2 cellular contexts compared by ENCODE assay signal in the genomic region with DNA sequence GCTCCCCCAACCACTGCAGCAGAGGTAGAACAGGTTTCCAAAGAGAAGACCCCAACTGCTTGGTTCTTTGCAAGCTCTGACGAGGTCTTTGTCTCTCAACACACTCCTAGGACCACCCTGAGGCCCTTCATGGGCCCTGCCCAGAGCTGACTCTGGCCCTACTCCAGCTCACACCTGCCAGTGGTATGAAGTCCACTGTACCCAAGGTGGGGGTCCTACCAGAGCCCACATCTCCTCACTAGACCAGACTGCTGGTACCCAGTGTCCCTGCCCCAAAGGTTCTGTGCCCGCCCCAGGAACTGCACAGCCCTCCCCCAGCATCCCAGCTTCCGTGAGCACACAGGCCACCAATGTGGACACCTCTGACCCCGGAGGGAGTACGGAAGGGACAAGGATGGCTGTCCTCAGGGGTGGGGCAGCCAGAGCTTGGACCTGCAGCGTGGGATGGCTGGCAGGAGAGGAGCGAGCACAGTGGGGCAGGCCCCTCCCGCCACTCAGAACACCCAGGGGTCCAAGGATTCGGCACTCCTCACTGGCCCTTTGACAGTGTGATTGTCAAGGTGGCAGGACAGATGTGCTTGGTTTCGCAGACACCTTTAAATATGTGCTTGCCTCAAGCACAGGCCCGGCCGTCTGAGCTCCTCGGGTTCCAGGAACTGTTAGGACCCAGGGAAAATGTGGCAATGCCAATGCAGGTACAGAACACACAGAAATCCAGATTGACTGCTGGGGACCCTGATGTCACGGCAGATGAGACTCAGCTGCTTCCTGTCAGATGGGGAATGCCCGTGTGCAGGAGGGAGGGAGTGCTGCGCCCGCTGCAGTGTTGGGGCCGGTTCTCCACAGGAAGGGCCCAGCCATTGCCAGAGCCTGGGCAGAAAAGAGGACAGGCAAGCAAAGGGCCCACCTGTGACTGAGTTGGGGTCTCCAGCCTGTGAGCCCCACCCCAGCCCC.
TF ChIP-seq lines count a peak whose summit lies in the region.

No MANE protein-coding gene starts in this region.

TF ChIP-seq in SK-N-SH, 30 proteins besides CTCF, POLR2A, EP300 and RAD21:
- TF ChIP-seq USF2 (IDR thresholded peaks at IDR 0.05; ENCODE audit: borderline replicate concordance, low read depth, low read length) = no peak
- TF ChIP-seq NFIC (IDR thresholded peaks at IDR 0.05; ENCODE audit: borderline replicate concordance) = no peak
- TF ChIP-seq MEF2A (IDR thresholded peaks at IDR 0.05; ENCODE audit: borderline replicate concordance, low read depth) = no peak
- no peak for TF ChIP-seq RCOR1 (IDR thresholded peaks at IDR 0.05; ENCODE audit: low read length)
- TF ChIP-seq, protein P1, sequence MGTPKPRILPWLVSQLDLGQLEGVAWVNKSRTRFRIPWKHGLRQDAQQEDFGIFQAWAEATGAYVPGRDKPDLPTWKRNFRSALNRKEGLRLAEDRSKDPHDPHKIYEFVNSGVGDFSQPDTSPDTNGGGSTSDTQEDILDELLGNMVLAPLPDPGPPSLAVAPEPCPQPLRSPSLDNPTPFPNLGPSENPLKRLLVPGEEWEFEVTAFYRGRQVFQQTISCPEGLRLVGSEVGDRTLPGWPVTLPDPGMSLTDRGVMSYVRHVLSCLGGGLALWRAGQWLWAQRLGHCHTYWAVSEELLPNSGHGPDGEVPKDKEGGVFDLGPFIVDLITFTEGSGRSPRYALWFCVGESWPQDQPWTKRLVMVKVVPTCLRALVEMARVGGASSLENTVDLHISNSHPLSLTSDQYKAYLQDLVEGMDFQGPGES (IDR thresholded peaks at IDR 0.05; ENCODE audit: low read depth, low read length) = no peak
- TF ChIP-seq EZH2phosphoT487 (IDR thresholded peaks at IDR 0.05; ENCODE audit: borderline replicate concordance, low read depth) = no peak
- no peak for TF ChIP-seq POLR2AphosphoS5 (IDR thresholded peaks at IDR 0.05; ENCODE audit: low read depth, low read length)
- no peak for TF ChIP-seq YY1 (IDR thresholded peaks at IDR 0.05; ENCODE audit: low read depth)
- TF ChIP-seq NRF1 (IDR thresholded peaks at IDR 0.05; ENCODE audit: low read depth, low read length) = no peak
- no peak for TF ChIP-seq REST (IDR thresholded peaks at IDR 0.05; ENCODE audit: low read depth, low read length)

TF ChIP-seq in SK-N-SH treated with all-trans-retinoic acid at 6 μM for 48 hours, 23 proteins besides CTCF, POLR2A, EP300 and RAD21:
- TF ChIP-seq, protein P2, sequence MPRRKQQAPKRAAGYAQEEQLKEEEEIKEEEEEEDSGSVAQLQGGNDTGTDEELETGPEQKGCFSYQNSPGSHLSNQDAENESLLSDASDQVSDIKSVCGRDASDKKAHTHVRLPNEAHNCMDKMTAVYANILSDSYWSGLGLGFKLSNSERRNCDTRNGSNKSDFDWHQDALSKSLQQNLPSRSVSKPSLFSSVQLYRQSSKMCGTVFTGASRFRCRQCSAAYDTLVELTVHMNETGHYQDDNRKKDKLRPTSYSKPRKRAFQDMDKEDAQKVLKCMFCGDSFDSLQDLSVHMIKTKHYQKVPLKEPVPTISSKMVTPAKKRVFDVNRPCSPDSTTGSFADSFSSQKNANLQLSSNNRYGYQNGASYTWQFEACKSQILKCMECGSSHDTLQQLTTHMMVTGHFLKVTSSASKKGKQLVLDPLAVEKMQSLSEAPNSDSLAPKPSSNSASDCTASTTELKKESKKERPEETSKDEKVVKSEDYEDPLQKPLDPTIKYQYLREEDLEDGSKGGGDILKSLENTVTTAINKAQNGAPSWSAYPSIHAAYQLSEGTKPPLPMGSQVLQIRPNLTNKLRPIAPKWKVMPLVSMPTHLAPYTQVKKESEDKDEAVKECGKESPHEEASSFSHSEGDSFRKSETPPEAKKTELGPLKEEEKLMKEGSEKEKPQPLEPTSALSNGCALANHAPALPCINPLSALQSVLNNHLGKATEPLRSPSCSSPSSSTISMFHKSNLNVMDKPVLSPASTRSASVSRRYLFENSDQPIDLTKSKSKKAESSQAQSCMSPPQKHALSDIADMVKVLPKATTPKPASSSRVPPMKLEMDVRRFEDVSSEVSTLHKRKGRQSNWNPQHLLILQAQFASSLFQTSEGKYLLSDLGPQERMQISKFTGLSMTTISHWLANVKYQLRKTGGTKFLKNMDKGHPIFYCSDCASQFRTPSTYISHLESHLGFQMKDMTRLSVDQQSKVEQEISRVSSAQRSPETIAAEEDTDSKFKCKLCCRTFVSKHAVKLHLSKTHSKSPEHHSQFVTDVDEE (CRISPR knock-in tag; IDR thresholded peaks at IDR 0.05) = no peak
- TF ChIP-seq ISL1 (CRISPR knock-in tag; IDR thresholded peaks at IDR 0.05) = no peak
- TF ChIP-seq, protein P3, sequence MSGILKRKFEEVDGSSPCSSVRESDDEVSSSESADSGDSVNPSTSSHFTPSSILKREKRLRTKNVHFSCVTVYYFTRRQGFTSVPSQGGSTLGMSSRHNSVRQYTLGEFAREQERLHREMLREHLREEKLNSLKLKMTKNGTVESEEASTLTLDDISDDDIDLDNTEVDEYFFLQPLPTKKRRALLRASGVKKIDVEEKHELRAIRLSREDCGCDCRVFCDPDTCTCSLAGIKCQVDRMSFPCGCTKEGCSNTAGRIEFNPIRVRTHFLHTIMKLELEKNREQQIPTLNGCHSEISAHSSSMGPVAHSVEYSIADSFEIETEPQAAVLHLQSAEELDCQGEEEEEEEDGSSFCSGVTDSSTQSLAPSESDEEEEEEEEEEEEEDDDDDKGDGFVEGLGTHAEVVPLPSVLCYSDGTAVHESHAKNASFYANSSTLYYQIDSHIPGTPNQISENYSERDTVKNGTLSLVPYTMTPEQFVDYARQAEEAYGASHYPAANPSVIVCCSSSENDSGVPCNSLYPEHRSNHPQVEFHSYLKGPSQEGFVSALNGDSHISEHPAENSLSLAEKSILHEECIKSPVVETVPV (CRISPR knock-in tag; IDR thresholded peaks at IDR 0.05) = no peak
- no peak for TF ChIP-seq ZNF70 (CRISPR knock-in tag; IDR thresholded peaks at IDR 0.05)
- no peak for TF ChIP-seq TOX (CRISPR knock-in tag; IDR thresholded peaks at IDR 0.05; ENCODE audit: borderline replicate concordance)
- TF ChIP-seq BACH2 (CRISPR knock-in tag; IDR thresholded peaks at IDR 0.05; ENCODE audit: borderline replicate concordance) = no peak
- no peak for TF ChIP-seq ZNF565 (CRISPR knock-in tag; conservative IDR thresholded peaks at IDR 0.05; ENCODE audit: low read depth)
- no peak for TF ChIP-seq RARB (CRISPR knock-in tag; IDR thresholded peaks at IDR 0.05)
- TF ChIP-seq TCF4 (CRISPR knock-in tag; IDR thresholded peaks at IDR 0.05; ENCODE audit: borderline replicate concordance) = no peak
- TF ChIP-seq PPARA (CRISPR knock-in tag; IDR thresholded peaks at IDR 0.05; ENCODE audit: borderline replicate concordance) = no peak
- no peak for TF ChIP-seq ZC3H10 (CRISPR knock-in tag; IDR thresholded peaks at IDR 0.05)
- no peak for TF ChIP-seq CREB5 (CRISPR knock-in tag; IDR thresholded peaks at IDR 0.05; ENCODE audit: low read depth)
- no peak for TF ChIP-seq ARNTL (CRISPR knock-in tag; IDR thresholded peaks at IDR 0.05; ENCODE audit: borderline replicate concordance, low read depth)
- no peak for TF ChIP-seq PATZ1 (CRISPR knock-in tag; IDR thresholded peaks at IDR 0.05; ENCODE audit: borderline replicate concordance)
- TF ChIP-seq, protein P4, sequence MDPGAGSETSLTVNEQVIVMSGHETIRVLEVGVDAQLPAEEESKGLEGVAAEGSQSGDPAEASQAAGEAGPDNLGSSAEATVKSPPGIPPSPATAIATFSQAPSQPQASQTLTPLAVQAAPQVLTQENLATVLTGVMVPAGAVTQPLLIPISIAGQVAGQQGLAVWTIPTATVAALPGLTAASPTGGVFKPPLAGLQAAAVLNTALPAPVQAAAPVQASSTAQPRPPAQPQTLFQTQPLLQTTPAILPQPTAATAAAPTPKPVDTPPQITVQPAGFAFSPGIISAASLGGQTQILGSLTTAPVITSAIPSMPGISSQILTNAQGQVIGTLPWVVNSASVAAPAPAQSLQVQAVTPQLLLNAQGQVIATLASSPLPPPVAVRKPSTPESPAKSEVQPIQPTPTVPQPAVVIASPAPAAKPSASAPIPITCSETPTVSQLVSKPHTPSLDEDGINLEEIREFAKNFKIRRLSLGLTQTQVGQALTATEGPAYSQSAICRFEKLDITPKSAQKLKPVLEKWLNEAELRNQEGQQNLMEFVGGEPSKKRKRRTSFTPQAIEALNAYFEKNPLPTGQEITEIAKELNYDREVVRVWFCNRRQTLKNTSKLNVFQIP (CRISPR knock-in tag; IDR thresholded peaks at IDR 0.05; ENCODE audit: borderline replicate concordance, low read depth) = no peak
